8 cellular contexts compared by ENCODE assay signal in the genomic region with DNA sequence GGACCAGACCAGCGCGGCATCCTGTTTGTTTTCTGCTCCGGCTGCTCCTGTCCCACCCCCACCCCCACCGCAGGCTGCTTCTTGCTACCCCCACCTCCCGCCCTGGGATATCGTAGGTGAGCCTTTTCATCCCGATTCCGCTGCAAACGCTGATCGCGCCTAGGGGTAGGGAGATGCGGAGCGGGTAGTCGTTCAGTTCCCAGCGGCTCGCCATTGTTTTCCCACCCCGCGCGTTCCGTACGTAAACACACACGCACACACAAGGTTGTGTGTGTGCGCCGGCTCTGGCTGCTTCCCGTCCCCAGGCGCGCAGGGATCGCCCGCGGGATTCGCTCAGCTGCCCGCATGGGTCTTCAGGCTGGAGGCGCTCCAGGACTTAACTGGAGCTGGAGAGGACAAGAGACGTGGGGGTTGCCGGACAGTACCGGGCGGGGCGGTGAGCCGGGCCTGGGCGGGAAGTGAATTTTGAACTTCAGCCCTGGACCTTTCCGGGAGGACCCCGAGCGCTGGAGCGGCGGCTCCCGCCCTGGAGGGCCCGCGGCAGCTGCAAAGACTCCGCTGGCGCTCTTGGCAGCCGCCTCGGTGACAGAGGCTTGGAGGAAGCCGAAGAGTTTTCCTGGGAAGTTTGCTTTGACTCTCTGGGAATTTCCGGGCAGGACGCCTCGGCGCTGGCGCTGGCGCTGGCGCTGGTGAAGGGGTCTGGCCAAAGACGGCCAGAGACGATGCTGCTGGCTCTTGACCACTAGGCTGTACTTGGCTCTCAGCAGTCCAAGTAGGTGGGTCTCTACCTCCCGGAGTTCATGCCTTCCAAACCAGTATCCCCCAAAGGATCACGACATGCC. TPM values are rescaled to one million over a fixed set of nuclear protein-coding genes. Genes with fewer than 3 reads are reported as not detected.
DNase-seq lines count a peak whose midpoint lies in the region; ATAC-seq, FAIRE-seq and TF ChIP-seq lines count a peak whose summit lies in the region.

No MANE protein-coding gene starts in this region.

- H3K9me3 Mint-ChIP-seq in CD4-positive, alpha-beta memory T cell = no peaks in the 10 kb centered on the region
- no peaks in the 10 kb centered on the region for H3K9me3 Mint-ChIP-seq in activated T-cell treated with anti-CD3 and anti-CD28 coated beads, Interleukin-2, amount 50 U/mL, for 72 hours
- H3K9me3 Mint-ChIP-seq in nephron = no peaks in the 10 kb centered on the region

- WGBS in HUES64 = under 1% methylated on average over 62 of the region's 64 CpGs

- H3K4me1 Mint-ChIP-seq in CD4-positive, alpha-beta memory T cell = peaks cover 13 to 48% (median 18%) of the 10 kb centered on the region in 4 donors
- H3K4me1 Mint-ChIP-seq in activated T-cell treated with anti-CD3 and anti-CD28 coated beads, Interleukin-2, amount 50 U/mL, for 72 hours (ENCODE audit: low read depth) = peaks cover 12% of the 10 kb centered on the region
- peaks cover 35% of the 10 kb centered on the region for H3K4me1 Mint-ChIP-seq in nephron

- DNase-seq in CD4-positive, alpha-beta memory T cell = no peak
- peak in 1 of 2 donors; percentile 13 for DNase-seq in activated T-cell treated with anti-CD3 and anti-CD28 coated beads, Interleukin-2, amount 50 U/mL, for 72 hours
- peak; percentile 61 to 64 for DNase-seq in frontal cortex (ENCODE audit: low spot score in 2 of 2)
- DNase-seq in COLO829 (ENCODE audit: low spot score) = no peak
- DNase-seq in MV-4-11 (lab: John Stamatoyannopoulos, UW) = no peak
- no peak for DNase-seq in SIG-M5 (lab: John Stamatoyannopoulos, UW)

- no peak for FAIRE-seq in frontal cortex (lab: Jason Lieb, UNC)

- H3K27ac ChIP-seq in CD4-positive, alpha-beta memory T cell (ENCODE audit: low read depth, low read length) = no peak overlapping the region
- H3K27ac ChIP-seq in HUES64 (ENCODE audit: low read depth, low read length) = no peak overlapping the region

- TF ChIP-seq CTCF in nephron (IDR thresholded peaks at IDR 0.05; ENCODE audit: unreplicated experiment in 3 of 3) = no peak

- H3K36me3 ChIP-seq in CD4-positive, alpha-beta memory T cell (ENCODE audit: insufficient read depth, low read length) = no peaks in the 10 kb centered on the region
- H3K36me3 ChIP-seq in HUES64 (ENCODE audit: insufficient read depth, low read length) = 0 out of 2 replicates have a peak, but pooled peaks cover 2% of the 10 kb centered on the region

- peak overlapping the region; percentile 23 to 26 for H3K4me3 ChIP-seq in CD4-positive, alpha-beta memory T cell (ENCODE audit: low read length in 2 of 2)
- peak overlapping the region; percentile 80 for H3K4me3 ChIP-seq in HUES64 (ENCODE audit: low read length)

- H3K4me3 Mint-ChIP-seq in CD4-positive, alpha-beta memory T cell = peak overlapping the region; percentile 86 to 93 (median 88)
- peak overlapping the region; percentile 81 to 88 for H3K4me3 Mint-ChIP-seq in activated T-cell treated with anti-CD3 and anti-CD28 coated beads, Interleukin-2, amount 50 U/mL, for 72 hours
- H3K4me3 Mint-ChIP-seq in nephron = peak overlapping the region; percentile 93 to 98 (median 97)

- H3K9ac ChIP-seq in HUES64 (ENCODE audit: low read depth, low read length) = peak overlapping the region; percentile 90

- CTCF ChIA-PET in CD4-positive, alpha-beta memory T cell (lab: Charles Lee; ENCODE audit: partially characterized antibody) = no interaction called here

- H3K9me3 ChIP-seq in CD4-positive, alpha-beta memory T cell (ENCODE audit: control insufficient read depth in 1 of 2, low read length in 2 of 2) = no peaks in the 10 kb centered on the region
- no peaks in the 10 kb centered on the region for H3K9me3 ChIP-seq in HUES64 (ENCODE audit: insufficient read depth, low read depth, low read length)

- peaks cover 18% of the 10 kb centered on the region for H3K27me3 ChIP-seq in CD4-positive, alpha-beta memory T cell (ENCODE audit: insufficient read depth, low read length)
- H3K27me3 ChIP-seq in HUES64 (ENCODE audit: insufficient read depth, low read length) = peaks cover 9% of the 10 kb centered on the region; the same call in 1 of the 2 replicates

- intact Hi-C loops in CD4-positive, alpha-beta memory T cell (cut with micrococcal nuclease) = no loop called here

- H3K27me3 Mint-ChIP-seq in CD4-positive, alpha-beta memory T cell = peaks cover 21 to 35% of the 10 kb centered on the region in 2 donors
- peaks cover 63% of the 10 kb centered on the region for H3K27me3 Mint-ChIP-seq in activated T-cell treated with anti-CD3 and anti-CD28 coated beads, Interleukin-2, amount 50 U/mL, for 72 hours (ENCODE audit: low read depth)
- peaks cover 8% of the 10 kb centered on the region for H3K27me3 Mint-ChIP-seq in nephron (ENCODE audit: low read depth)

- H3K4me1 ChIP-seq in CD4-positive, alpha-beta memory T cell (ENCODE audit: insufficient read depth, low read length) = peaks cover 20% of the 10 kb centered on the region
- H3K4me1 ChIP-seq in HUES64 (ENCODE audit: insufficient read depth, low read length) = peaks cover 40% of the 10 kb centered on the region

- peak in 1 of 2 donors; percentile 8 for ATAC-seq in activated T-cell treated with anti-CD3 and anti-CD28 coated beads, Interleukin-2, amount 50 U/mL, for 72 hours (replicated peaks in 1 of 2)

- POLR2A ChIA-PET in CD4-positive, alpha-beta memory T cell (lab: Charles Lee; ENCODE audit: partially characterized antibody) = interaction anchor here (0.9 to 2.1 kb wide), 2 partner anchors 15 to 29 kb away, joined by 3 to 9 read pairs; no protein-coding TSS in a partner anchor

- peak overlapping the region in 4 of 7 donors; percentile 42 to 75 (median 66) for H3K27ac Mint-ChIP-seq in CD4-positive, alpha-beta memory T cell
- no peak overlapping the region for H3K27ac Mint-ChIP-seq in activated T-cell treated with anti-CD3 and anti-CD28 coated beads, Interleukin-2, amount 50 U/mL, for 72 hours
- peak overlapping the region; percentile 24 to 90 (median 88) for H3K27ac Mint-ChIP-seq in nephron

- H3K36me3 Mint-ChIP-seq in CD4-positive, alpha-beta memory T cell = peaks cover 0 to 2% of the 10 kb centered on the region in 2 donors
- H3K36me3 Mint-ChIP-seq in activated T-cell treated with anti-CD3 and anti-CD28 coated beads, Interleukin-2, amount 50 U/mL, for 72 hours (ENCODE audit: insufficient read depth in 2 of 2) = no peaks in the 10 kb centered on the region
- H3K36me3 Mint-ChIP-seq in nephron (ENCODE audit: low read depth) = no peaks in the 10 kb centered on the region

RNA-seq across cellular contexts. Expression of gene SOX13, which starts 1.6 kb away (rescaled TPM):
- 10 to 100 TPM in 1 of 2 experiments, 1 to 10 TPM in 1; 9.1 to 12.0 TPM for total RNA-seq in CD4-positive, alpha-beta memory T cell
- polyA plus RNA-seq in CD4-positive, alpha-beta memory T cell = 1 to 10 TPM in 1 of 2 donors, under 1 TPM in 1; 0.94 to 2.8 TPM
- 65.5 TPM for polyA plus RNA-seq in HUES64 (2013, experiment 1 of 2)
- polyA plus RNA-seq in HUES64 (2013, experiment 2 of 2) = 75.1 TPM
- 1 to 10 TPM; 1.9 to 3.9 TPM for total RNA-seq in activated T-cell treated with anti-CD3 and anti-CD28 coated beads, Interleukin-2, amount 50 U/mL, for 72 hours
- 1.6 TPM for total RNA-seq in frontal cortex

Comparison
In these comparisons a context has a peak if more than half of its experiments do, and no peak if none do; other contexts are left out.
1. DNase-seq: peak in frontal cortex (2 of 2); none in CD4-positive, alpha-beta memory T cell (0 of 5), COLO829 (single experiment), MV-4-11 (single experiment) and SIG-M5 (single experiment).
2. Peak in every context shown above with its lines, with median percentiles within 50 percentile points of each other: H3K4me3 Mint-ChIP-seq.